8 cellular contexts compared by ENCODE assay signal in the genomic region with DNA sequence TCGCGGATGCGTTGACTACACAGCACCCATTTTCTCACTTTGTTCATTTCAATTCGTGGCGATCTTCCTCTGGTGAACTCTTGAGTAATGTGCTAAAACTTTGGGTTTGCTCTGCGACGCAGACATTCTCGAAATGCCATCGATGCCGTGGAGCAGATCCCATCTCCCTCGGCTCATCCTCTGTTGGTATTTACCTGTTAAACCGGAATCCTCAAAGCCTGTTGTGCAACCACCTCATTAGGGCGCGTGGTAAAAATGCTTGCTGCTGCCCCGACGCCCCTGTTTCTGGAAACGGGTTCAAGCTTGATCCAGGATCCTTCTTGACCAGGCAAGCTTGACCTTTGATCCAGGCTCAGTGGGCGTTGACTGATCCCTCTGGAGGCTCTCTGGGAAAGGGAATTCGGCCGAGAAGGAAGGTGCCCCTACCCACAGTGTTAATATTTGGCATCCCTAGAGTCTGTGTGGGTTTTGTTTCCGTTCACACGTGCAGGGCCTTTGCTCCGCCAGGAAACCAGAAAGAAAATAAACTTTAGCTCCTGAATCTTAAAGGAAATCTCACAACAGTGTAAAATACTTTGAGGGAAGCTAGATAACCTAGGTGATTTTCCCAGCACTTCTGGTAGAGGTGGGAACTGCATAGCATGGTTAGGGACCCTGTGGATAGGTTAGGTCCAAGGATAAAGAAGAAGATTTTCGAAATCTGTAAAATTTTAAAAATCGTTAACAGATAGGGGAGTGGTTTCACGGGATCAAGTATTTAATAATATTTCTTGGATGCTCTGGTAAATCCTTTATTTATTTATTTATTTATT. TPM values are rescaled to one million over a fixed set of nuclear protein-coding genes. Genes with fewer than 3 reads are reported as not detected.
DNase-seq lines count a peak whose midpoint lies in the region; ATAC-seq, FAIRE-seq and TF ChIP-seq lines count a peak whose summit lies in the region.

No MANE protein-coding gene starts in this region.

- peaks cover 43 to 75% (median 66%) of the 10 kb centered on the region in 10 experiments for H3K4me1 ChIP-seq in BLaER1 treated with 17β-estradiol and CSF1 and Interleukin-3, amounts not matched to agents 10 nM and 100 nM
- H3K4me1 ChIP-seq in HAP-1 (peaks cover 26% of the 10 kb centered on the region), body of pancreas (peaks cover 58% of the 10 kb centered on the region), small intestine (ENCODE audit: control insufficient read depth in 2 of 2, insufficient read depth in 1 of 2, low read depth in 1 of 2, low read length in 1 of 2) (peaks cover 9 to 12% of the 10 kb centered on the region in 2 donors)

- peak; percentile 13 for ATAC-seq in body of pancreas
- ATAC-seq in HG02759 (IDR thresholded peaks at IDR 0.05; ENCODE audit: unreplicated experiment) = no peak

- FAIRE-seq in RCC 7860 (lab: Jason Lieb, UNC) = no peak
- FAIRE-seq in small intestine (lab: Jason Lieb, UNC) = no peak

- peaks cover 51 to 57% (median 53%) of the 10 kb centered on the region in 11 experiments for H4K20me1 ChIP-seq in BLaER1 treated with 17β-estradiol and CSF1 and Interleukin-3, amounts not matched to agents 10 nM and 100 nM

- peak overlapping the region; percentile 97 to 100 (median 99) for H3K27ac ChIP-seq in BLaER1 treated with 17β-estradiol and CSF1 and Interleukin-3, amounts not matched to agents 10 nM and 100 nM
- H3K27ac ChIP-seq in body of pancreas (peak overlapping the region; percentile 96 to 99 (median 99)), small intestine (ENCODE audit: low read depth in 1 of 2, low read length in 1 of 2) (peak overlapping the region; percentile 97 to 99)

- WGBS in body of pancreas, 2 donors = 1% methylated on average over 20 to 26 of the region's 26 CpGs
- 1 to 2% (median 1%) methylated on average over 26 of the region's 26 CpGs for WGBS in small intestine, 3 donors

- peak overlapping the region; percentile 98 to 100 (median 100) for H3K9ac ChIP-seq in BLaER1 treated with 17β-estradiol and CSF1 and Interleukin-3, amounts not matched to agents 10 nM and 100 nM

- no peak for TF ChIP-seq POLR2A in body of pancreas (IDR thresholded peaks at IDR 0.05)

- H3K27me3 ChIP-seq in BLaER1 treated with 17β-estradiol and CSF1 and Interleukin-3, amounts not matched to agents 10 nM and 100 nM = no peaks in the 10 kb centered on the region
- H3K27me3 ChIP-seq in HAP-1 (ENCODE audit: low read depth) (no peaks in the 10 kb centered on the region), body of pancreas (no peaks in the 10 kb centered on the region), small intestine (ENCODE audit: control insufficient read depth in 2 of 2, insufficient read depth in 2 of 2, low read length in 2 of 2) (no peaks in the 10 kb centered on the region)

- no peak for TF ChIP-seq CTCF in body of pancreas (IDR thresholded peaks at IDR 0.05)

- H3K4me2 ChIP-seq in BLaER1 treated with 17β-estradiol and CSF1 and Interleukin-3, amounts not matched to agents 10 nM and 100 nM = peak overlapping the region; percentile 80 to 98 (median 93)

- peaks cover 4 to 43% (median 21%) of the 10 kb centered on the region in 11 experiments; a peak in 16 of 22 replicates for H3K36me3 ChIP-seq in BLaER1 treated with 17β-estradiol and CSF1 and Interleukin-3, amounts not matched to agents 10 nM and 100 nM
- no peaks in the 10 kb centered on the region; the same call in 1 of the 2 replicates for H3K36me3 ChIP-seq in HAP-1 (replicated peaks)
- H3K36me3 ChIP-seq in body of pancreas (replicated peaks in 1 of 2; ENCODE audit: insufficient read depth in 1 of 2, low read depth in 2 of 2) = no peaks in the 10 kb centered on the region
- H3K36me3 ChIP-seq in small intestine (ENCODE audit: control insufficient read depth in 2 of 2, insufficient read depth in 2 of 2, low read length in 2 of 2) = no peaks in the 10 kb centered on the region

- DNase-seq in HAP-1 (ENCODE audit: low spot score in 2 of 2) (peak; percentile 11 to 46), RCC 7860 (ENCODE audit: low spot score) (peak; percentile 52), body of pancreas (peak; percentile 35 to 49 (median 41)), iPS-NIHi11 (ENCODE audit: low spot score) (peak; percentile 45), small intestine (peak; percentile 80), hippocampal formation (lab: John Stamatoyannopoulos, UW) (no peak)

- in situ Hi-C loops in HAP-1 (cut with MboI; ENCODE audit: low sequenced_read_pairs) = no loop called here

- intact Hi-C loops in body of pancreas (cut with DNase I) = no loop called here

- H3K4me3 ChIP-seq in BLaER1 treated with 17β-estradiol and CSF1 and Interleukin-3, amounts not matched to agents 10 nM and 100 nM = peak overlapping the region; percentile 88 to 99 (median 97)
- peak overlapping the region; percentile 90 for H3K4me3 ChIP-seq in HAP-1
- H3K4me3 ChIP-seq in body of pancreas = peak overlapping the region; percentile 67 to 98
- H3K4me3 ChIP-seq in small intestine (ENCODE audit: low read depth in 1 of 2, low read length in 2 of 2) = peak overlapping the region; percentile 96 to 97

- H3K9me3 ChIP-seq in BLaER1 treated with 17β-estradiol and CSF1 and Interleukin-3, amounts not matched to agents 10 nM and 100 nM (replicated peaks in 1 of 11) = no peaks in the 10 kb centered on the region
- H3K9me3 ChIP-seq in HAP-1 (no peaks in the 10 kb centered on the region), body of pancreas (no peaks in the 10 kb centered on the region), small intestine (ENCODE audit: control insufficient read depth, low read depth) (no peaks in the 10 kb centered on the region)

RNA-seq across cellular contexts. Expression of gene LSM14A, which starts 1.0 kb away (rescaled TPM):
- total RNA-seq in body of pancreas = 10 to 100 TPM; 63.6 to 95.9 TPM
- 10 to 100 TPM; 53.0 to 82.0 (median 64.0) TPM for polyA plus RNA-seq in small intestine

Comparison
In these comparisons a context has a peak if more than half of its experiments do, and no peak if none do; other contexts are left out.
1. DNase-seq: peak in HAP-1 (2 of 2), RCC 7860 (single experiment), body of pancreas (4 of 4), iPS-NIHi11 (single experiment) and small intestine (single experiment); none in hippocampal formation (0 of 2).
2. Peak in every context shown above with its lines, with median percentiles within 50 percentile points of each other: H3K27ac ChIP-seq and H3K4me3 ChIP-seq.